2 cellular contexts compared by ENCODE assay signal in the genomic region with DNA sequence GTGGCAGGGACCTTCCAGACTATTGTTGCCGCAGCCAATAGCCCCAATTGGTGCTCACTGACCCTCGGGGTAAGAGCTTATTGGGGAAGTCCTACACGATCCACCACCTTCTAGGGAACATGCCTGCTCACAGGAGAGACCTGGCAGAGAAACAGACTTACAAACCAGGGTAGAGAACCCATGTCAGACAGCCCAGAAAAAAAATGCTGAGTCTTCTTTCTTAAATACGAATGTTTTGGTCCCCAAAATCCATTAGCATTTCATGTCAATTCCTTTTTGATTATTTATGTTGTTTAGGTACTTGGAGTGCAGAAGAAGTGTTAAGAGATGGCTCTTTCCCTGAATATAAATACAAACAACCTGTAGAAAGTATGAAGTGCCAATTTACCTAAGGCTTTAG.
TF ChIP-seq lines count a peak whose summit lies in the region.

No MANE protein-coding gene starts in this region.

TF ChIP-seq in HepG2, 621 proteins besides CTCF, POLR2A, EP300 and RAD21 (continued from another document):
- 0 out of 2 replicates have a peak, but pooled peaks have one; percentile 17 for TF ChIP-seq MAFF (IDR thresholded peaks at IDR 0.05; ENCODE audit: low read depth, low read length)
- TF ChIP-seq RFXANK (CRISPR knock-in tag; IDR thresholded peaks at IDR 0.05): no peak
TF ChIP-seq in HepG2: peak in this region for 2.

TF ChIP-seq in K562, 482 proteins besides CTCF, POLR2A, EP300 and RAD21:
- TF ChIP-seq, protein P1, sequence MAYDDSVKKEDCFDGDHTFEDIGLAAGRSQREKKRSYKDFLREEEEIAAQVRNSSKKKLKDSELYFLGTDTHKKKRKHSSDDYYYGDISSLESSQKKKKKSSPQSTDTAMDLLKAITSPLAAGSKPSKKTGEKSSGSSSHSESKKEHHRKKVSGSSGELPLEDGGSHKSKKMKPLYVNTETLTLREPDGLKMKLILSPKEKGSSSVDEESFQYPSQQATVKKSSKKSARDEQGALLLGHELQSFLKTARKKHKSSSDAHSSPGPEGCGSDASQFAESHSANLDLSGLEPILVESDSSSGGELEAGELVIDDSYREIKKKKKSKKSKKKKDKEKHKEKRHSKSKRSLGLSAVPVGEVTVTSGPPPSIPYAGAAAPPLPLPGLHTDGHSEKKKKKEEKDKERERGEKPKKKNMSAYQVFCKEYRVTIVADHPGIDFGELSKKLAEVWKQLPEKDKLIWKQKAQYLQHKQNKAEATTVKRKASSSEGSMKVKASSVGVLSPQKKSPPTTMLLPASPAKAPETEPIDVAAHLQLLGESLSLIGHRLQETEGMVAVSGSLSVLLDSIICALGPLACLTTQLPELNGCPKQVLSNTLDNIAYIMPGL (CRISPR knock-in tag; IDR thresholded peaks at IDR 0.05): no peak
- no peak for TF ChIP-seq E2F3 (CRISPR knock-in tag; IDR thresholded peaks at IDR 0.05)
- TF ChIP-seq ZNF316 (IDR thresholded peaks at IDR 0.05): peak; percentile 46
TF ChIP-seq in K562: peak in this region for 1.
